ENCODE assay signal across 1 cellular context in the genomic region with DNA sequence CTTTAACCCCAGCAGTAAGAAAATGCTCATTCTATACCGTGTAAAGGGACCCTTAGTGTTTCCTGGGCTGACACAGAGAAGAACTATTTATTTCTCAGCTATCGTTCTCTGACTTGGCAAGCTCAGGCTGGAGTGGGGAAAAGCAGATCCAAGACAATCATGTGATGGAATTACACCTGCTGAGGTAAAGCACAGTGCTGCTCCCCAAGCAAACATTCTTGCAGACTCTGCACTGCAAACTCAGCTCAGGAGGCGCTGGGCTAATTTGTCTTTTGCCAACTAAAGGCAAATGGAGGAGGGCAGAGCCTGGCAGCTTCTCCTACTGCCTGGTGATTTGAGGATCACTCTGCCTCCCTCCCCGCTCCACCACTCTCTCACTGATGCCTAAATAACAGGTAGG.
TF ChIP-seq lines count a peak whose summit lies in the region.

No MANE protein-coding gene starts in this region.

TF ChIP-seq in HEK293T, 16 proteins besides CTCF, POLR2A, EP300 and RAD21:
- TF ChIP-seq BHLHE40 (IDR thresholded peaks at IDR 0.05; ENCODE audit: borderline replicate concordance) (no peak), NFRKB (IDR thresholded peaks at IDR 0.05) (no peak), TARDBP (IDR thresholded peaks at IDR 0.05) (no peak), FOXK2 (IDR thresholded peaks at IDR 0.05) (no peak)
